Comparison of ENCODE assay signal across 14 cellular contexts in genomic region chr3:123314409-123315270, GRCh38.
A peak's percentile ranks its signal among the peaks of the same experiment; 100 is the strongest.
DNase-seq lines count a peak whose midpoint lies in the region; ATAC-seq and TF ChIP-seq lines count a peak whose summit lies in the region.
"Had no signal": no experiment of that assay in that cellular context is flagged by ENCODE, and none has a peak within 500 bp of the region (broad histone marks: within the 10 kb centered on the region; RNA-seq: fewer than 3 reads in every experiment).

No MANE protein-coding gene starts in this region.

- H3K27ac ChIP-seq in OCI-LY7 (ENCODE audit: low read depth, low read length, poor library complexity, severe bottlenecking) = no peak overlapping the region
- H3K27ac ChIP-seq: vagina had no signal

- CTCF ChIA-PET in OCI-LY7 (lab: Charles Lee; ENCODE audit: unreplicated experiment) = no interaction called here

- no peaks in the 10 kb centered on the region for H3K79me2 ChIP-seq in OCI-LY7 (ENCODE audit: insufficient read depth, low read depth, low read length)

- H3K4me1 ChIP-seq in OCI-LY7 (ENCODE audit: insufficient read depth, low read length, poor library complexity, severe bottlenecking) = peaks cover 10% of the 10 kb centered on the region
- H3K4me1 ChIP-seq: vagina had no signal

- H3K9me3 ChIP-seq in OCI-LY7 (ENCODE audit: low read length) = no peaks in the 10 kb centered on the region
- no peaks in the 10 kb centered on the region for H3K9me3 ChIP-seq in iPS-18c (ENCODE audit: control insufficient read depth, insufficient read depth, low read length)
- H3K9me3 ChIP-seq: vagina had no signal

- no peak overlapping the region for H2AFZ ChIP-seq in OCI-LY7 (ENCODE audit: low read length)

- no peaks in the 10 kb centered on the region for H3K9me2 ChIP-seq in OCI-LY7 (ENCODE audit: insufficient read depth, low read length)

- no peak overlapping the region for H3K4me2 ChIP-seq in OCI-LY7 (ENCODE audit: low read length)

- no TSS peak for BruUV-seq in OCI-LY7 (replicated peaks; lab: Mats Ljungman, UMichigan)

- ATAC-seq in HG03432 (IDR thresholded peaks at IDR 0.05; ENCODE audit: unreplicated experiment) = no peak
- no peak for ATAC-seq in HG02798 (IDR thresholded peaks at IDR 0.05; ENCODE audit: poor library complexity, unreplicated experiment)
- ATAC-seq: activated T-cell treated with anti-CD3 and anti-CD28 coated beads, Interleukin-2, amount 50 U/mL, for 72 hours had no signal

- no peak overlapping the region for H3K4me3 ChIP-seq in OCI-LY7 (ENCODE audit: low read depth, low read length, poor library complexity, severe bottlenecking)
- peak overlapping the region; percentile 25; the same call in 1 of the 2 replicates for H3K4me3 ChIP-seq in iPS-18c (ENCODE audit: insufficient read depth, low read depth, low read length)
- H3K4me3 ChIP-seq: vagina had no signal

- no peaks in the 10 kb centered on the region for H3K36me3 ChIP-seq in OCI-LY7 (ENCODE audit: insufficient read depth, low read length)
- H3K36me3 ChIP-seq: vagina had no signal

- intact Hi-C loops in OCI-LY7 (cut with micrococcal nuclease; ENCODE audit: unreplicated experiment) = no loop called here

- H4K20me1 ChIP-seq in OCI-LY7 (ENCODE audit: insufficient read depth, low read length) = no peaks in the 10 kb centered on the region

- TF ChIP-seq CTCF in OCI-LY7 (conservative IDR thresholded peaks at IDR 0.05; ENCODE audit: low read length) = no peak

- POLR2A ChIA-PET in OCI-LY7 (lab: Charles Lee) = no interaction called here

- DNase-seq in COR-L47 (lab: John Stamatoyannopoulos, UW) = peak; percentile 98
- peak; percentile 69 for DNase-seq in NCI-H1417 treated with DMSO at 0.1 percent for 48 hours (lab: John Stamatoyannopoulos, UW)
- DNase-seq in OCI-LY7 (ENCODE audit: low spot score) = peak; percentile 23
- no peak for DNase-seq in NCI-H1048 (lab: John Stamatoyannopoulos, UW)
- no peak for DNase-seq in effector CD8-positive, alpha-beta T cell (lab: John Stamatoyannopoulos, UW)
- DNase-seq: activated CD4-positive, alpha-beta T cell treated with anti-CD3 and anti-CD28 coated beads for 48 hours; activated T-cell treated with anti-CD3 and anti-CD28 coated beads, Interleukin-2, amount 50 U/mL, for 72 hours; DMS53; stimulated activated naive CD4-positive, alpha-beta T cell treated with Interleukin-2 at 50 U/mL for 16 hours; T-helper 1 cell had no signal

Comparison
In these comparisons a context has a peak if more than half of its experiments do, and no peak if none do; other contexts are left out.
1. DNase-seq: peak in COR-L47 (single experiment), NCI-H1417 treated with DMSO at 0.1 percent for 48 hours (single experiment) and OCI-LY7 (single experiment); none in NCI-H1048 (single experiment) and effector CD8-positive, alpha-beta T cell (single experiment).